14 cellular contexts compared by ENCODE assay signal in the genomic region with DNA sequence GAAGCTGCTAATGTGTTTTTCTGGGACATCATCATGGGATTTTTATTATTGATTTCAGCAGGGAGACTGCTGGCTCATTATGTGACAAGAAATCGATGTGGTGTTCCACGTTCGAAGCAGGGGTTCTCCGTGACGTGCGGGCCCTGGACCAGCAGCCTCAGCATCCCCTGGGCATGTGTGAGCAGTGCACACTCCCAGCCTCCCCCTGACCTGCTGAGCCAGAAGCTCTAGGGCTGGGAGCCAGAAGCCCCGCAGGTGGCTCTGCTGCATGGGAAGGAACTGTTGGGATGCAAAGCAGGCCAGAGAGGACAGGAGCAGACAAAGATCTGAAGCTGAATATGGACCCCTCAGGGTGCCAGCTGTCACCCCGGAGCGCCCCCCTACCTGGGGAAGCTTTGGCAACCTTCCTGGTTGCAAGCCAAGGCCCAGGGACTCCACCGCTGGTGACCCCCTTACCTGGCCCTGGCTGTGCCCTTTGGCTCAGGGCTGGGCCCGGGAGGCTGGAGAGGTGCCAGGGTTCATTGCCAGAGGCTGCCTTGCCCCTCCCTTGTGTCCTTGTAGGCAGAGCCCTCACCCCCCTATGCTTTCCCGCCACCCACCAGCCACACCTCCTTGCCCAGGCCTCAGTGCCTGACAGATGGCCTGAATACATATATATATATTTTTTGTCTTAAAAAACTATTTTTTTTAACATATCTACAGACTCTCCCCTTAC.
DNase-seq lines count a peak whose midpoint lies in the region; ATAC-seq lines count a peak whose summit lies in the region.
"Had no signal": no experiment of that assay in that cellular context is flagged by ENCODE, and none has a peak within 500 bp of the region (broad histone marks: within the 10 kb centered on the region; RNA-seq: fewer than 3 reads in every experiment).

No MANE protein-coding gene starts in this region.

- DNase-seq in NCI-H2081 (lab: John Stamatoyannopoulos, UW): peak; percentile 24 to 72
- no peak for DNase-seq in NCI-H2081 treated with DMSO at 0.1 percent for 48 hours (lab: John Stamatoyannopoulos, UW)
- peak; percentile 29 for DNase-seq in NCI-H446 treated with DMSO at 0.1 percent for 48 hours (lab: John Stamatoyannopoulos, UW)
- DNase-seq in cerebellum (ENCODE audit: low spot score): peak; percentile 77
- peak; percentile 58 for DNase-seq in retina
- no peak for DNase-seq in inferior parietal cortex (ENCODE audit: extremely low spot score)
- DNase-seq: 8988T, DMS 273 treated with DMSO at 0.1 percent for 48 hours, GOT3, NCI-H510A, OCI-M1, RPMI8226 had no signal

- no peak for ATAC-seq in HG02588 (IDR thresholded peaks at IDR 0.05; ENCODE audit: unreplicated experiment)
- no peak for ATAC-seq in HG03175 (IDR thresholded peaks at IDR 0.05; ENCODE audit: unreplicated experiment)

Comparison
In these comparisons a context has a peak if more than half of its experiments do, and no peak if none do; other contexts are left out.
1. DNase-seq: peak in NCI-H2081 (2 of 2), NCI-H446 treated with DMSO at 0.1 percent for 48 hours (single experiment), cerebellum (single experiment) and retina (single experiment); none in NCI-H2081 treated with DMSO at 0.1 percent for 48 hours (single experiment) and inferior parietal cortex (single experiment).